8 cellular contexts compared by ENCODE assay signal in genomic region chr13:49110122-49110831, GRCh38.
DNase-seq lines count a peak whose midpoint lies in the region; ATAC-seq and TF ChIP-seq lines count a peak whose summit lies in the region.

No MANE protein-coding gene starts in this region.

- peak overlapping the region; percentile 87 for H2AFZ ChIP-seq in GM23248

- H3K27ac Mint-ChIP-seq in CD8-positive, alpha-beta memory T cell = peak overlapping the region; percentile 71 to 96 (median 89)

- H3K27ac ChIP-seq in CD8-positive, alpha-beta memory T cell (ENCODE audit: low read depth, low read length) = peak overlapping the region; percentile 60
- peak overlapping the region; percentile 82 for H3K27ac ChIP-seq in GM23248

- no peaks in the 10 kb centered on the region for H3K9me2 ChIP-seq in GM23248 (ENCODE audit: insufficient read depth)

- no peaks in the 10 kb centered on the region for H3K9me3 Mint-ChIP-seq in CD8-positive, alpha-beta memory T cell

- no peak for TF ChIP-seq CTCF in astrocyte of the spinal cord (IDR thresholded peaks at IDR 0.05; ENCODE audit: low read depth, low read length)

- peak overlapping the region; percentile 75 for H3K4me3 ChIP-seq in CD8-positive, alpha-beta memory T cell (ENCODE audit: low read length)
- H3K4me3 ChIP-seq in GM23248 = peak overlapping the region; percentile 93
- H3K4me3 ChIP-seq in astrocyte of the spinal cord (ENCODE audit: low read depth, low read length) = peak overlapping the region; percentile 64

- H3K36me3 ChIP-seq in CD8-positive, alpha-beta memory T cell (ENCODE audit: insufficient read depth, low read length) = peaks cover 2% of the 10 kb centered on the region
- H3K36me3 ChIP-seq in GM23248 (ENCODE audit: low read depth) = peaks cover 5% of the 10 kb centered on the region; the same call in 1 of the 2 replicates

- H3K4me1 ChIP-seq in CD8-positive, alpha-beta memory T cell (ENCODE audit: insufficient read depth, low read length) = peaks cover 46% of the 10 kb centered on the region
- H3K4me1 ChIP-seq in GM23248 (ENCODE audit: insufficient read depth) = peaks cover 36% of the 10 kb centered on the region

- H3K4me3 Mint-ChIP-seq in CD8-positive, alpha-beta memory T cell = peak overlapping the region; percentile 86 to 96 (median 90)

- H3F3A ChIP-seq in GM23248 (ENCODE audit: insufficient read depth) = peaks cover 22% of the 10 kb centered on the region; the same call in 1 of the 2 replicates

- WGBS in GM23248 (ENCODE audit: low coverage in 1 of 2, low lambda C conversion rate in 2 of 2, missing lambda C conversion rate in 2 of 2), 2 experiments = 2 to 3% methylated on average over 16 of the region's 16 CpGs

- H3K27me3 Mint-ChIP-seq in CD8-positive, alpha-beta memory T cell = no peaks in the 10 kb centered on the region

- peaks cover 1 to 16% (median 7%) of the 10 kb centered on the region in 3 donors for H3K36me3 Mint-ChIP-seq in CD8-positive, alpha-beta memory T cell

- peak overlapping the region; percentile 93 for H3K9ac ChIP-seq in GM23248

- DNase-seq in CD8-positive, alpha-beta memory T cell = peak; percentile 63 to 82 (median 74)
- DNase-seq in GM23248 = peak; percentile 94
- peak; percentile 78 for DNase-seq in NCI-H187 treated with DMSO at 0.1 percent for 48 hours (lab: John Stamatoyannopoulos, UW)
- peak; percentile 61 for DNase-seq in T-helper 22 cell (ENCODE audit: low read depth)
- peak; percentile 90 for DNase-seq in astrocyte of the spinal cord (ENCODE audit: low read depth, low spot score)
- DNase-seq in hypothalamus (lab: John Stamatoyannopoulos, UW) = peak in 49 of 51 donors; percentile 1 to 86 (median 50)
- DNase-seq in retina = peak; percentile 91

- POLR2A ChIA-PET in CD8-positive, alpha-beta memory T cell (lab: Charles Lee) = interaction anchor here (0.7 to 0.9 kb wide), 3 partner anchors 67 to 334 kb away, joined by 3 to 5 read pairs (median 4); partner anchors contain the start of genes CAB39L, FNDC3A and SETDB2

- H3K27me3 ChIP-seq in CD8-positive, alpha-beta memory T cell (ENCODE audit: insufficient read depth, low read length, poor library complexity, severe bottlenecking) = no peaks in the 10 kb centered on the region
- no peaks in the 10 kb centered on the region for H3K27me3 ChIP-seq in GM23248 (replicated peaks; ENCODE audit: insufficient read depth)

- peaks cover 42 to 52% (median 46%) of the 10 kb centered on the region in 3 donors for H3K4me1 Mint-ChIP-seq in CD8-positive, alpha-beta memory T cell

- H3K4me2 ChIP-seq in GM23248 (ENCODE audit: unreplicated experiment) = peak overlapping the region; percentile 81

- no peaks in the 10 kb centered on the region for H3K9me3 ChIP-seq in CD8-positive, alpha-beta memory T cell (ENCODE audit: low read length)
- H3K9me3 ChIP-seq in GM23248 (ENCODE audit: low read depth) = no peaks in the 10 kb centered on the region

- H3K79me2 ChIP-seq in GM23248 (ENCODE audit: insufficient read depth) = peaks cover 98% of the 10 kb centered on the region

- ATAC-seq in HG03045 (IDR thresholded peaks at IDR 0.05; ENCODE audit: unreplicated experiment) = no peak

- H4K20me1 ChIP-seq in GM23248 (ENCODE audit: insufficient read depth) = no peaks in the 10 kb centered on the region

- CTCF ChIA-PET in CD8-positive, alpha-beta memory T cell (lab: Charles Lee) = interaction anchor here (0.7 to 0.8 kb wide), 2 partner anchors 117 to 134 kb away, joined by 3 read pairs; partner anchors contain the start of gene FNDC3A

- in situ Hi-C loops in GM23248 (cut with MboI) = no loop called here
- in situ Hi-C loops in astrocyte of the spinal cord (cut with HindIII; ENCODE audit: low sequenced_read_pairs) = no loop called here
